ENCODE assay signal across 16 cellular contexts in genomic region chr22:25008666-25009065, GRCh38. TPM values are rescaled to one million over a fixed set of nuclear protein-coding genes. Genes with fewer than 3 reads are reported as not detected.
A peak's percentile ranks its signal among the peaks of the same experiment; 100 is the strongest.
DNase-seq lines count a peak whose midpoint lies in the region; ATAC-seq and TF ChIP-seq lines count a peak whose summit lies in the region.
"Had no signal": no experiment of that assay in that cellular context is flagged by ENCODE, and none has a peak within 500 bp of the region (broad histone marks: within the 10 kb centered on the region; RNA-seq: fewer than 3 reads in every experiment).

No MANE protein-coding gene starts in this region.

- H3K27me3 ChIP-seq in kidney epithelial cell (ENCODE audit: control insufficient read depth, insufficient read depth, low read length) (no peaks in the 10 kb centered on the region), Peyer's patch (no peaks in the 10 kb centered on the region)
- H3K27me3 ChIP-seq: body of pancreas, ovary, SJSA1, tibial artery had no signal

- H3K9me3 Mint-ChIP-seq in WTC11 = no peaks in the 10 kb centered on the region
- H3K9me3 Mint-ChIP-seq: mesothelial cell of epicardium had no signal

- no peak overlapping the region for H3K27ac ChIP-seq in Peyer's patch
- H3K27ac ChIP-seq: body of pancreas, ovary, SJSA1, tibial artery had no signal

- no peaks in the 10 kb centered on the region for H3K36me3 ChIP-seq in kidney epithelial cell (ENCODE audit: control insufficient read depth, insufficient read depth, low read length)
- H3K36me3 ChIP-seq in Peyer's patch = no peaks in the 10 kb centered on the region
- H3K36me3 ChIP-seq: ovary, SJSA1, tibial artery had no signal

- no peaks in the 10 kb centered on the region for H3K36me3 Mint-ChIP-seq in WTC11
- H3K36me3 Mint-ChIP-seq: mesothelial cell of epicardium had no signal

- intact Hi-C loops in Right ventricle myocardium inferior (cut with DNase I) (no loop called here), cardiac septum (cut with DNase I) (no loop called here)

- H3K4me3 Mint-ChIP-seq in WTC11 = no peak overlapping the region
- H3K4me3 Mint-ChIP-seq: mesothelial cell of epicardium had no signal

- H3K27me3 Mint-ChIP-seq in WTC11 (ENCODE audit: low read depth) = no peaks in the 10 kb centered on the region

- H3K9me3 ChIP-seq in Peyer's patch = no peaks in the 10 kb centered on the region
- H3K9me3 ChIP-seq: body of pancreas, ovary, SJSA1, tibial artery had no signal

- CTCF ChIA-PET in WTC11 (lab: Charles Lee) = no interaction called here

- peak overlapping the region; percentile 73 for H3K27ac Mint-ChIP-seq in WTC11
- H3K27ac Mint-ChIP-seq: mesothelial cell of epicardium had no signal

- H3K4me3 ChIP-seq in kidney epithelial cell (ENCODE audit: low read depth, low read length) = no peak overlapping the region
- H3K4me3 ChIP-seq in Peyer's patch = no peak overlapping the region
- H3K4me3 ChIP-seq: body of pancreas, ovary, SJSA1, tibial artery had no signal

- TF ChIP-seq POLR2A in Peyer's patch (IDR thresholded peaks at IDR 0.05) = no peak

- peaks cover 0 to 14% (median 0%) of the 10 kb centered on the region in 4 donors for H3K4me1 ChIP-seq in Peyer's patch
- H3K4me1 ChIP-seq: SJSA1, tibial artery had no signal

- ATAC-seq in Right ventricle myocardium inferior (peak; percentile 85), WTC11 (no peak), GM18867 (IDR thresholded peaks at IDR 0.05; ENCODE audit: unreplicated experiment) (no peak), GM21381 (IDR thresholded peaks at IDR 0.05; ENCODE audit: unreplicated experiment) (no peak)
- ATAC-seq: body of pancreas had no signal

- peaks cover 33% of the 10 kb centered on the region for H3K4me1 Mint-ChIP-seq in WTC11

- POLR2A ChIA-PET in WTC11 (lab: Charles Lee) = no interaction called here

- DNase-seq in Right ventricle myocardium inferior (ENCODE audit: missing footprints) (no peak), cardiac septum (ENCODE audit: low spot score) (no peak), WTC11 (ENCODE audit: low spot score) (no peak), kidney epithelial cell (ENCODE audit: low read depth) (peak; percentile 94), Peyer's patch (no peak)
- DNase-seq in activated CD4-positive, alpha-beta T cell treated with anti-CD3 and anti-CD28 coated beads for 1 hour = no peak
- DNase-seq: body of pancreas, IMR-90, NCI-H1105 treated with DMSO at 0.1 percent for 48 hours, NCI-H774, ovary, tibial artery had no signal

- TF ChIP-seq CTCF in WTC11 (IDR thresholded peaks at IDR 0.05) = no peak
- TF ChIP-seq CTCF in kidney epithelial cell (IDR thresholded peaks at IDR 0.05; ENCODE audit: insufficient read depth, low read length, poor library complexity, severe bottlenecking) = no peak
- no peak for TF ChIP-seq CTCF in Peyer's patch (IDR thresholded peaks at IDR 0.05)

TF ChIP-seq in WTC11, 78 proteins besides CTCF, POLR2A, EP300 and RAD21:
- TF ChIP-seq ZSCAN18 (CRISPR knock-in tag; IDR thresholded peaks at IDR 0.05) (no peak), SMAD4 (CRISPR knock-in tag; IDR thresholded peaks at IDR 0.05) (no peak), NFE2L1 (CRISPR knock-in tag; IDR thresholded peaks at IDR 0.05) (no peak), RELA (CRISPR knock-in tag; IDR thresholded peaks at IDR 0.05; ENCODE audit: borderline replicate concordance) (no peak), ZNF423 (CRISPR knock-in tag; IDR thresholded peaks at IDR 0.05) (no peak), JAZF1 (CRISPR knock-in tag; IDR thresholded peaks at IDR 0.05) (no peak)

RNA-seq across cellular contexts. Expression of gene KIAA1671, which starts 56.1 kb away (rescaled TPM):
- total RNA-seq in Right ventricle myocardium inferior (12.8 TPM), cardiac septum (12.3 TPM), WTC11 (2021) (22.0 to 26.0 TPM (median 24.0 TPM) in 3 replicates), kidney epithelial cell (32.3 and 35.6 TPM in 2 replicates), Peyer's patch (100 to 1,000 TPM in 3 of 4 donors, 10 to 100 TPM in 1; 41.3 to 149 (median 113) TPM)
- total RNA-seq: IMR-90 had no signal
